Comparison of ENCODE assay signal across 15 cellular contexts in the genomic region with DNA sequence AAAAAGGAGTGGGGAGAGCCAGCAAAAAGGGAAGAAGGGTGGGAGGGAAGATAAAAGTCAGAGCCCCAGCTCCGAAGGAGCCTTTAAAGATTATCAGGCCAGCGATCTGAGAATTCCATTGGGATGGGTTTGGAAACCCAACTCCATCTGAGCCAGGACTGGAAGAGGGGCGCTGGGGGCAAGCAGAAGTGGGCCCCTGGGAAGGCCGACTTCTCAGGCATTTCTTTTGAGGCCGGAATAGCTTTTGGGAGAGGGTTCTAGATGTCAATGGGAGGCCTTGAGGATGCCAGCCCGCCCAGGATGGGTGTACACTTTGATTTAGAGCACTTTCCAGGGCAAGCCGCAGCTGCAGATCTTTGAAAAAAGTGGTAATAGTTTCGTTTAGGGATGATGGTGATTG. TPM values are rescaled to one million over a fixed set of nuclear protein-coding genes. Genes with fewer than 3 reads are reported as not detected.
DNase-seq lines count a peak whose midpoint lies in the region; ATAC-seq lines count a peak whose summit lies in the region.
"Had no signal": no experiment of that assay in that cellular context is flagged by ENCODE, and none has a peak within 500 bp of the region (broad histone marks: within the 10 kb centered on the region; RNA-seq: fewer than 3 reads in every experiment).

No MANE protein-coding gene starts in this region.

- H3K36me3 ChIP-seq in CD4-positive, alpha-beta memory T cell (ENCODE audit: insufficient read depth, low read length): no peaks in the 10 kb centered on the region
- H3K36me3 ChIP-seq: HAP-1 had no signal

- H3K27me3 ChIP-seq in CD4-positive, alpha-beta memory T cell (ENCODE audit: insufficient read depth, low read length): peaks cover 73% of the 10 kb centered on the region

- peaks cover 0 to 18% (median 0%) of the 10 kb centered on the region in 3 donors for H3K9me3 Mint-ChIP-seq in IgD-negative memory B cell
- peaks cover 0 to 43% (median 7%) of the 10 kb centered on the region in 9 donors for H3K9me3 Mint-ChIP-seq in naive thymus-derived CD8-positive, alpha-beta T cell
- H3K9me3 Mint-ChIP-seq in CD4-positive, alpha-beta memory T cell: peaks cover 0 to 49% (median 17%) of the 10 kb centered on the region in 8 donors

- DNase-seq in caudate nucleus (lab: John Stamatoyannopoulos, UW): no peak
- peak; percentile 8 for DNase-seq in left kidney (ENCODE audit: low read depth, low spot score)
- DNase-seq in NCI-H146 treated with DMSO at 0.1 percent for 48 hours (lab: John Stamatoyannopoulos, UW; ENCODE audit: unreplicated experiment): no peak
- DNase-seq in naive thymus-derived CD8-positive, alpha-beta T cell: no peak
- no peak for DNase-seq in CD4-positive, alpha-beta memory T cell
- DNase-seq: EL, NCI-H1105, NCI-H187, NCI-H526 treated with DMSO at 0.1 percent for 48 hours, SHP77 had no signal

- H3K27ac Mint-ChIP-seq in IgD-negative memory B cell: peak overlapping the region; percentile 54 to 93 (median 81)
- H3K27ac Mint-ChIP-seq in naive thymus-derived CD8-positive, alpha-beta T cell: no peak overlapping the region
- no peak overlapping the region for H3K27ac Mint-ChIP-seq in CD4-positive, alpha-beta memory T cell

- POLR2A ChIA-PET in naive thymus-derived CD8-positive, alpha-beta T cell (lab: Charles Lee): no interaction called here
- POLR2A ChIA-PET in CD4-positive, alpha-beta memory T cell (lab: Charles Lee; ENCODE audit: partially characterized antibody): no interaction called here

- H3K4me1 ChIP-seq in CD4-positive, alpha-beta memory T cell (ENCODE audit: insufficient read depth, low read length): peaks cover 19% of the 10 kb centered on the region

- H3K27me3 Mint-ChIP-seq in IgD-negative memory B cell: peaks cover 55% of the 10 kb centered on the region
- H3K27me3 Mint-ChIP-seq in naive thymus-derived CD8-positive, alpha-beta T cell: peaks cover 46 to 86% (median 78%) of the 10 kb centered on the region in 5 donors
- H3K27me3 Mint-ChIP-seq in CD4-positive, alpha-beta memory T cell: peaks cover 61 to 67% of the 10 kb centered on the region in 2 donors

- intact Hi-C loops in CD4-positive, alpha-beta memory T cell (cut with micrococcal nuclease): no loop called here

- H3K4me1 Mint-ChIP-seq in IgD-negative memory B cell: peaks cover 13 to 26% (median 21%) of the 10 kb centered on the region in 3 donors
- H3K4me1 Mint-ChIP-seq in naive thymus-derived CD8-positive, alpha-beta T cell: peaks cover 15 to 23% (median 20%) of the 10 kb centered on the region in 4 donors
- H3K4me1 Mint-ChIP-seq in CD4-positive, alpha-beta memory T cell: peaks cover 15 to 34% (median 21%) of the 10 kb centered on the region in 4 donors

- H3K27ac ChIP-seq in caudate nucleus (ENCODE audit: low read depth, low read length) (peak overlapping the region; percentile 94), temporal lobe (ENCODE audit: low read depth, low read length) (peak overlapping the region; percentile 93)
- no peak overlapping the region for H3K27ac ChIP-seq in CD4-positive, alpha-beta memory T cell (ENCODE audit: low read depth, low read length)
- H3K27ac ChIP-seq: HL-60 had no signal

- no peak for ATAC-seq in naive thymus-derived CD8-positive, alpha-beta T cell

- CTCF ChIA-PET in CD4-positive, alpha-beta memory T cell (lab: Charles Lee; ENCODE audit: partially characterized antibody): no interaction called here

- H3K36me3 Mint-ChIP-seq in IgD-negative memory B cell: peaks cover 2% of the 10 kb centered on the region
- H3K36me3 Mint-ChIP-seq in naive thymus-derived CD8-positive, alpha-beta T cell: peaks cover 2 to 27% (median 15%) of the 10 kb centered on the region in 3 donors
- H3K36me3 Mint-ChIP-seq in CD4-positive, alpha-beta memory T cell: peaks cover 0 to 2% of the 10 kb centered on the region in 2 donors

- H3K9me3 ChIP-seq in CD4-positive, alpha-beta memory T cell (ENCODE audit: control insufficient read depth in 1 of 2, low read length in 2 of 2): no peaks in the 10 kb centered on the region
- H3K9me3 ChIP-seq: HAP-1 had no signal

- no peak overlapping the region for H3K4me3 ChIP-seq in CD4-positive, alpha-beta memory T cell (ENCODE audit: low read length in 2 of 2)
- H3K4me3 ChIP-seq: HAP-1 had no signal

- peak overlapping the region; percentile 19 to 65 (median 54) for H3K4me3 Mint-ChIP-seq in IgD-negative memory B cell
- H3K4me3 Mint-ChIP-seq in naive thymus-derived CD8-positive, alpha-beta T cell: peak overlapping the region in 1 of 10 donors; percentile 38
- H3K4me3 Mint-ChIP-seq in CD4-positive, alpha-beta memory T cell: peak overlapping the region in 1 of 8 donors; percentile 3

RNA-seq across cellular contexts. Expression of gene SOX2, which starts 6.6 kb away (rescaled TPM):
- polyA plus RNA-seq in IgD-negative memory B cell: not detected
- total RNA-seq in temporal lobe: 72.0 TPM
- not detected for total RNA-seq in naive thymus-derived CD8-positive, alpha-beta T cell
- polyA plus RNA-seq in naive thymus-derived CD8-positive, alpha-beta T cell: not detected
- not detected for total RNA-seq in CD4-positive, alpha-beta memory T cell
- polyA plus RNA-seq in CD4-positive, alpha-beta memory T cell: not detected
- total RNA-seq: LHCN-M2 had no signal

Comparison
In these comparisons a context has a peak if more than half of its experiments do, and no peak if none do; other contexts are left out.
1. H3K27ac Mint-ChIP-seq: peak in IgD-negative memory B cell (3 of 3); none in naive thymus-derived CD8-positive, alpha-beta T cell (0 of 10) and CD4-positive, alpha-beta memory T cell (0 of 7).
2. RNA of gene SOX2, which starts 6.6 kb away (total RNA-seq): 72.0 TPM in temporal lobe (single experiment); not detected in CD4-positive, alpha-beta memory T cell and not detected in naive thymus-derived CD8-positive, alpha-beta T cell; every median in the first group is over 10 times any median in the second.